In genomic region chr12:23950775-23951391, GRCh38 we compare ENCODE assay signal across 1 cellular context.
TF ChIP-seq lines count a peak whose summit lies in the region.

No MANE protein-coding gene starts in this region.

TF ChIP-seq in H1, 55 proteins besides CTCF, POLR2A, EP300 and RAD21:
- TF ChIP-seq CBX5 (IDR thresholded peaks at IDR 0.05; ENCODE audit: low read depth, low read length): no peak
- no peak for TF ChIP-seq ATF3 (IDR thresholded peaks at IDR 0.05; ENCODE audit: insufficient read depth, low read depth, low read length)
- TF ChIP-seq SIRT6 (IDR thresholded peaks at IDR 0.05; ENCODE audit: low read length): no peak
- TF ChIP-seq HDAC2 (IDR thresholded peaks at IDR 0.05; ENCODE audit: borderline replicate concordance in 1 of 2, low read depth in 2 of 2, low read length in 2 of 2): 0 out of 4 replicates have a peak, but pooled peaks of 1 of the 2 experiments have one; percentile 2
